Comparison of ENCODE assay signal across 18 cellular contexts in the genomic region with DNA sequence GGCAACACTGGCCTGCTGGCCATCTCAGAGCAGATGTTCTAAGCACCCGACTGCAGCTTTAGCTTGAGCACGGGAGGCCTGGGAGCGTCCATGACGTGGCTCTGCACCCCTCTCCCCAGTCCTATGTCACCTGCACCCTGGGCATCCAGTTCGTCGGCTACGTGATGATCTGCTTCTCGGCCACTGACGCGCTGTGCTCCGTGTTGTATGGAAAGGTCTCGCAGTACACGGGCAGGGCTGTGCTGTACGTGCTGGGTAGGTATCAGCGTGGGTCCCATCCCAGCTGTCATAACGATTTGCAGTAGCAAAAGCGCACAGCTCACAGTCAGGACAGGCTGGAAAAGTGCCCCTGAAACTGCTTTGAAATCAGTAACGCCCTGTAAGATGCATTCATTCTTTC. TPM values are rescaled to one million over a fixed set of nuclear protein-coding genes. Genes with fewer than 3 reads are reported as not detected.
DNase-seq lines count a peak whose midpoint lies in the region; ATAC-seq, FAIRE-seq and TF ChIP-seq lines count a peak whose summit lies in the region.
"Had no signal": no experiment of that assay in that cellular context is flagged by ENCODE, and none has a peak within 500 bp of the region (broad histone marks: within the 10 kb centered on the region; RNA-seq: fewer than 3 reads in every experiment).

No MANE protein-coding gene starts in this region.

- peak overlapping the region; percentile 94 for H2BK12ac ChIP-seq in H1 (ENCODE audit: low read depth, low read length)

- H3K4me2 ChIP-seq in SK-N-SH: no peak overlapping the region
- H3K4me2 ChIP-seq in H1 (ENCODE audit: insufficient read depth in 1 of 2, low read depth in 2 of 2, low read length in 2 of 2): no peak overlapping the region

- no peaks in the 10 kb centered on the region for H3K79me1 ChIP-seq in H1 (ENCODE audit: low read depth, low read length)

- no peaks in the 10 kb centered on the region for H3F3A ChIP-seq in SK-N-SH (replicated peaks; ENCODE audit: insufficient read depth)

- no peaks in the 10 kb centered on the region for H4K20me1 ChIP-seq in SK-N-SH (ENCODE audit: insufficient read depth)
- no peaks in the 10 kb centered on the region for H4K20me1 ChIP-seq in H1 (replicated peaks in 1 of 2; ENCODE audit: control insufficient read depth in 1 of 2, insufficient read depth in 2 of 2, low read length in 2 of 2)

- H3K18ac ChIP-seq in H1 (ENCODE audit: extremely low read depth, low read length): no peak overlapping the region

- no peak for ATAC-seq in SK-N-SH treated with all-trans-retinoic acid at 6 μM for 48 hours
- ATAC-seq: CD8-positive, alpha-beta T cell had no signal

- POLR2A ChIA-PET in SK-N-SH (lab: Yijun Ruan, JAX): no interaction called here
- POLR2A ChIA-PET in H1 (lab: Charles Lee; ENCODE audit: partially characterized antibody): no interaction called here

- H3K23ac ChIP-seq in H1 (ENCODE audit: insufficient read length): no peak overlapping the region

- no peaks in the 10 kb centered on the region for H3K79me2 ChIP-seq in SK-N-SH (ENCODE audit: insufficient read depth)
- H3K79me2 ChIP-seq in H1 (ENCODE audit: control insufficient read depth in 1 of 2, insufficient read depth in 2 of 2, low read length in 2 of 2): no peaks in the 10 kb centered on the region

- H3K4me3 ChIP-seq in SK-N-SH (ENCODE audit: low read depth in 2 of 2, low read length in 1 of 2): no peak overlapping the region
- no peak overlapping the region for H3K4me3 ChIP-seq in H7 (ENCODE audit: insufficient read depth, low read depth, low read length)
- H3K4me3 ChIP-seq in H1 (ENCODE audit: extremely low read depth in 1 of 4, insufficient read depth in 2 of 4, low read depth in 3 of 4, low read length in 4 of 4): no peak overlapping the region
- H3K4me3 ChIP-seq: HAP-1 had no signal

- H3K9me3 ChIP-seq in SK-N-SH (no peaks in the 10 kb centered on the region), H1 (ENCODE audit: insufficient read depth in 2 of 2, low read depth in 1 of 2, low read length in 1 of 2) (peaks cover 3% of the 10 kb centered on the region in 2 experiments; a peak in 2 of 4 replicates)
- H3K9me3 ChIP-seq: HAP-1 had no signal

- DNase-seq in SK-N-SH (no peak), H7 (peak; percentile 43), H1 (ENCODE audit: low read depth in 1 of 2, low spot score in 2 of 2) (no peak), retina (peak; percentile 58), NCI-H510A (lab: John Stamatoyannopoulos, UW) (no peak), kidney tubule cell (ENCODE audit: low spot score) (no peak), HCEC 1CT (no peak)
- DNase-seq: CD8-positive, alpha-beta T cell; COR-L47; DND-41; GDM1 had no signal

- TF ChIP-seq POLR2A in H1 (IDR thresholded peaks at IDR 0.05; ENCODE audit: control extremely low read depth in 1 of 2, low read depth in 2 of 2, low read length in 2 of 2): no peak

- H3K23me2 ChIP-seq in H1 (ENCODE audit: low read depth, low read length): 0 out of 2 replicates have a peak, but pooled peaks cover 1% of the 10 kb centered on the region

- H2BK15ac ChIP-seq in H1 (ENCODE audit: low read length): peak overlapping the region; percentile 98

- CTCF ChIA-PET in SK-N-SH (lab: Yijun Ruan, JAX) (interaction anchor here (1.4 to 1.7 kb wide), 2 partner anchors 46 to 164 kb away, joined by 3 to 5 read pairs; no protein-coding TSS in a partner anchor), H1 (lab: Charles Lee; ENCODE audit: partially characterized antibody) (interaction anchor here (0.5 to 1.9 kb wide), 6 partner anchors 13 to 266 kb away, joined by 3 to 6 read pairs (median 4); no protein-coding TSS in a partner anchor)

- TF ChIP-seq RAD21 in SK-N-SH (IDR thresholded peaks at IDR 0.05; ENCODE audit: low read length) (no peak), H1 (IDR thresholded peaks at IDR 0.05 in 1 of 2, conservative IDR thresholded peaks at IDR 0.05 in 1 of 2; ENCODE audit: low read depth in 2 of 2, low read length in 2 of 2) (no peak)

- H3K9ac ChIP-seq in SK-N-SH: no peak overlapping the region
- H3K9ac ChIP-seq in H1 (replicated peaks in 1 of 4; ENCODE audit: extremely low read depth in 1 of 4, low read depth in 3 of 4, low read length in 3 of 4): no peak overlapping the region

- no peak for TF ChIP-seq CTCF in SK-N-SH (IDR thresholded peaks at IDR 0.05)
- no peak for TF ChIP-seq CTCF in H1 (IDR thresholded peaks at IDR 0.05; ENCODE audit: control extremely low read depth in 1 of 3, insufficient read depth in 1 of 3, low read depth in 1 of 3, low read length in 3 of 3)

- no peak for FAIRE-seq in H1 (lab: Jason Lieb, UNC)

- no peaks in the 10 kb centered on the region for H3K4me1 ChIP-seq in SK-N-SH (ENCODE audit: control insufficient read depth in 1 of 2, insufficient read depth in 2 of 2, low read depth in 1 of 2, low read length in 1 of 2)
- H3K4me1 ChIP-seq in H1 (replicated peaks in 1 of 4; ENCODE audit: control insufficient read depth in 3 of 4, insufficient read depth in 4 of 4, low read length in 3 of 4): peaks cover 0 to 24% (median 9%) of the 10 kb centered on the region in 4 experiments; a peak in 6 of 7 replicates
- H3K4me1 ChIP-seq: HAP-1 had no signal

- H2AFZ ChIP-seq in SK-N-SH (ENCODE audit: low read depth): peak overlapping the region; percentile 59; the same call in 1 of the 2 replicates
- H2AFZ ChIP-seq in H1 (ENCODE audit: low read length): no peak overlapping the region

- H2BK5ac ChIP-seq in H1 (ENCODE audit: low read depth, low read length): peak overlapping the region; percentile 22; the same call in 1 of the 2 replicates

- H3K27ac ChIP-seq in SK-N-SH (ENCODE audit: low read depth in 2 of 2, low read length in 1 of 2): no peak overlapping the region
- H3K27ac ChIP-seq in H1 (ENCODE audit: low read depth, low read length): no peak overlapping the region
- H3K27ac ChIP-seq: 22Rv1, HL-60 had no signal

- peak overlapping the region; percentile 2 for H4K5ac ChIP-seq in H1 (ENCODE audit: insufficient read length, low read depth, low read length)

- H3K36me3 ChIP-seq in SK-N-SH (replicated peaks in 1 of 2; ENCODE audit: control insufficient read depth in 1 of 2, insufficient read depth in 2 of 2, low read length in 1 of 2) (no peaks in the 10 kb centered on the region), H7 (replicated peaks; ENCODE audit: control insufficient read depth, insufficient read depth, low read length) (no peaks in the 10 kb centered on the region), H1 (ENCODE audit: control insufficient read depth in 2 of 4, insufficient read depth in 4 of 4, low read length in 3 of 4) (no peaks in the 10 kb centered on the region)
- H3K36me3 ChIP-seq: HAP-1 had no signal

- H3K56ac ChIP-seq in H1 (replicated peaks; ENCODE audit: insufficient read length, low read depth, low read length): no peak overlapping the region

- H4K8ac ChIP-seq in H1 (ENCODE audit: extremely low read depth, insufficient read depth, low read length): no peak overlapping the region

- H3K9me2 ChIP-seq in SK-N-SH: no peaks in the 10 kb centered on the region

- H3K4ac ChIP-seq in H1 (replicated peaks; ENCODE audit: insufficient read length, low read depth, low read length): no peak overlapping the region

- H3K14ac ChIP-seq in H1 (ENCODE audit: insufficient read length): no peak overlapping the region

- no peak for TF ChIP-seq EP300 in SK-N-SH (IDR thresholded peaks at IDR 0.05; ENCODE audit: borderline replicate concordance in 1 of 2, low read depth in 1 of 2, low read length in 1 of 2)
- no peak for TF ChIP-seq EP300 in H1 (IDR thresholded peaks at IDR 0.05; ENCODE audit: borderline replicate concordance in 1 of 2, low read depth in 2 of 2, low read length in 2 of 2)

- peak overlapping the region; percentile 88 for H4K91ac ChIP-seq in H1 (replicated peaks; ENCODE audit: insufficient read length, low read length)

- WGBS in SK-N-SH (ENCODE audit: low lambda C conversion rate): 78% methylated on average over 17 of the region's 18 CpGs
- 85% methylated on average over 18 of the region's 18 CpGs; no CpG with 5 or more reads in 1 of the 2 experiments for WGBS in H1 (ENCODE audit: extremely low coverage in 1 of 2, insufficient coverage in 1 of 2, insufficient read length in 1 of 2, insufficient replicate concordance in 2 of 2, low coverage in 1 of 2, low lambda C conversion rate in 2 of 2, missing lambda C conversion rate in 1 of 2), 2 experiments

- peak overlapping the region; percentile 75 for H2AK5ac ChIP-seq in H1 (ENCODE audit: low read depth, low read length)

- no peak overlapping the region for H2BK120ac ChIP-seq in H1 (replicated peaks; ENCODE audit: low read depth, low read length)

- H3K27me3 ChIP-seq in SK-N-SH (ENCODE audit: insufficient read depth): no peaks in the 10 kb centered on the region
- peaks cover 2% of the 10 kb centered on the region; the same call in 1 of the 2 replicates for H3K27me3 ChIP-seq in H7 (ENCODE audit: control insufficient read depth, insufficient read depth, low read length)
- peaks cover 0 to 2% (median 0%) of the 10 kb centered on the region in 4 experiments; a peak in 2 of 7 replicates for H3K27me3 ChIP-seq in H1 (replicated peaks in 1 of 4; ENCODE audit: control insufficient read depth in 3 of 4, extremely low read depth in 1 of 4, insufficient read depth in 3 of 4, low read length in 3 of 4)

- peak overlapping the region; percentile 74; the same call in 1 of the 2 replicates for H2BK20ac ChIP-seq in H1 (ENCODE audit: low read length)

RNA-seq across cellular contexts. Expression of gene UNC93A, which starts 14.7 kb away (rescaled TPM):
- polyA plus RNA-seq in SK-N-SH (2012; rRNA removed) (not detected in 2 replicates), H1 (2011; rRNA removed) (0.31 and 0.39 TPM in 2 replicates)
- polyA plus RNA-seq in SK-N-SH (2012; cell fraction: cytosol; rRNA removed): not detected in 2 replicates
- polyA plus RNA-seq in SK-N-SH (2012; cell fraction: nucleus; rRNA removed): not detected in 2 replicates
- 2.0 and 2.5 TPM in 2 replicates for total RNA-seq in H7 (2014; rRNA removed; shearing (Covaris generic))
- total RNA-seq in H1 (2021; fragmentation: NEBNext Ultra II Directional; extraction: Animal tissue kit (Norgen Biotek cat#: 25700)): not detected in 2 replicates
- 0.67 TPM for polyA plus RNA-seq in H1 (2011; cell fraction: cytosol; rRNA removed)
- 0.47 TPM for polyA plus RNA-seq in H1 (2011; cell fraction: nucleus; rRNA removed)
- 0.16 to 0.58 TPM (median 0.23 TPM) in 4 replicates for polyA plus RNA-seq in H1 (2012, experiment 1 of 2)
- 0.20 TPM for polyA plus RNA-seq in H1 (2012, experiment 2 of 2)
- 0.12 TPM for polyA plus RNA-seq in H1 (2013, experiment 1 of 2)
- 0.07 TPM for polyA plus RNA-seq in H1 (2013, experiment 2 of 2)
- polyA minus RNA-seq in H1 (2011; rRNA and poly(A)+ RNA removed): not detected in 2 replicates
- not detected for polyA minus RNA-seq in H1 (2011; cell fraction: cytosol; rRNA and poly(A)+ RNA removed)
- polyA minus RNA-seq in H1 (2011; cell fraction: nucleus; rRNA and poly(A)+ RNA removed): not detected
- total RNA-seq: A673; CD8-positive, alpha-beta T cell had no signal
- polyA plus RNA-seq: BJ, CD14-positive monocyte had no signal

RNA-seq across cellular contexts. Expression of gene TTLL2, which starts 19.1 kb away (rescaled TPM):
- polyA plus RNA-seq in SK-N-SH (2012; rRNA removed) (not detected in 2 replicates), H1 (2011; rRNA removed) (not detected in 2 replicates)
- polyA plus RNA-seq in SK-N-SH (2012; cell fraction: cytosol; rRNA removed): not detected in 2 replicates
- polyA plus RNA-seq in SK-N-SH (2012; cell fraction: nucleus; rRNA removed): not detected in 2 replicates
- 0.07 TPM in 1 of 2 replicates, not detected in the other for total RNA-seq in H7 (2014; rRNA removed; shearing (Covaris generic))
- total RNA-seq in H1 (2021; fragmentation: NEBNext Ultra II Directional; extraction: Animal tissue kit (Norgen Biotek cat#: 25700)): not detected in 2 replicates
- polyA plus RNA-seq in H1 (2011; cell fraction: cytosol; rRNA removed): not detected
- not detected for polyA plus RNA-seq in H1 (2011; cell fraction: nucleus; rRNA removed)
- 0.31 to 0.41 TPM (median 0.38 TPM) in 4 replicates for polyA plus RNA-seq in H1 (2012, experiment 1 of 2)
- polyA plus RNA-seq in H1 (2012, experiment 2 of 2): not detected
- not detected for polyA plus RNA-seq in H1 (2013, experiment 1 of 2)
- not detected for polyA plus RNA-seq in H1 (2013, experiment 2 of 2)
- polyA minus RNA-seq in H1 (2011; rRNA and poly(A)+ RNA removed): not detected in 2 replicates
- not detected for polyA minus RNA-seq in H1 (2011; cell fraction: cytosol; rRNA and poly(A)+ RNA removed)
- polyA minus RNA-seq in H1 (2011; cell fraction: nucleus; rRNA and poly(A)+ RNA removed): not detected
- total RNA-seq: A673; CD8-positive, alpha-beta T cell had no signal
- polyA plus RNA-seq: BJ, CD14-positive monocyte had no signal

Comparison
In these comparisons a context has a peak if more than half of its experiments do, and no peak if none do; other contexts are left out.
1. DNase-seq: peak in H7 (single experiment) and retina (single experiment); none in SK-N-SH (single experiment), H1 (0 of 2), NCI-H510A (single experiment), kidney tubule cell (single experiment) and HCEC 1CT (single experiment).